ENCODE assay signal across 8 cellular contexts in the genomic region with DNA sequence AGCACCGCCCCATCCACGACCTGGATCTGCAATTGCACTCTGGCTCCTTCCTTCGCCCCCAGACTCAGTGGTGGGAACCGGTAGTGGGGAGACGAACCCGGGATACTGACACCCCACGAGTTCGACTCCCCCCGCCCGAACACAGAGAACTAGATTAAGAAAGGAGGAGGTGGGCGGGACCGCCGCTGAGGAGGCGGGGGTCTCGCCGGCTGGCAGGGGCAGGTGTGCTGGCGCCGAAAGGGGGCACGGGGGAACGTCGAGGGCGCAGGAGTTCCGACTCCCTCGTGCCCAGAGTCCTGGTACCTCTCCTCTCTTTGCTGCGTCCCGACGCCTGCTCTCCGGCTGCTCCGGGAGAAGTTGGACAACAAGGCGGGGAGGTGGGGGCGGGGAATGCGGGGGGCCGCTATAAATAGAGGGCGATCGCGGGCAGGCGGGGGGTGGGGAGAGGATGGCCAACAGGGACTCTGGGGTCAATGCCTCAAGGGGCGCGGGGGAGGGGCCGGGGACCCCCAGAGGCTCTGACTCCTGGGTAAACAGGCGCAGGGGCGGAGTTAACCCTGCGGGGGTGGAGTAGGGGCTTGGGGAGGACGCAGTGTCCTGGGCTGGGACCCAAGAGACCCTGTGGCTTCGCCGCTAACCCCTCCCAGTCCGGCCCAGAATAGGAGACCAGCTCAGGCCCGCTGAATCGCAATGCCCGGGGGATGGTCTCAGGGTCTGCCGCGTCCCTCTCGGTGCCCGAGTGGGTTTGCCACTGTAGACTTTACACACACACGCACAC. TPM values are rescaled to one million over a fixed set of nuclear protein-coding genes. Genes with fewer than 3 reads are reported as not detected.
A peak's percentile ranks its signal among the peaks of the same experiment; 100 is the strongest.
DNase-seq lines count a peak whose midpoint lies in the region; ATAC-seq and TF ChIP-seq lines count a peak whose summit lies in the region.

No MANE protein-coding gene starts in this region.

- WGBS in liver, result 4% methylated on average over 55 of the region's 55 CpGs
- WGBS in stomach, 5 donors, result 6 to 16% (median 10%) methylated on average over 42 to 55 of the region's 55 CpGs

- peak overlapping the region; percentile 60 for H3K4me3 ChIP-seq in choroid plexus epithelial cell (ENCODE audit: low read depth, low read length)
- peak overlapping the region; percentile 57 to 89 (median 82) for H3K4me3 ChIP-seq in liver (ENCODE audit: low read depth in 1 of 3, low read length in 3 of 3)
- H3K4me3 ChIP-seq in stomach, result peak overlapping the region; percentile 83 to 90 (median 86)

- H3K9me3 ChIP-seq in liver (ENCODE audit: control insufficient read depth in 4 of 4, low read length in 3 of 4) (no peaks in the 10 kb centered on the region), stomach (no peaks in the 10 kb centered on the region)

- H3K4me1 ChIP-seq in liver (ENCODE audit: control insufficient read depth in 4 of 4, insufficient read depth in 4 of 4, low read length in 3 of 4), result peaks cover 3 to 47% (median 35%) of the 10 kb centered on the region in 4 donors
- peaks cover 12 to 61% (median 39%) of the 10 kb centered on the region in 4 donors for H3K4me1 ChIP-seq in stomach

- TF ChIP-seq CTCF in choroid plexus epithelial cell (conservative IDR thresholded peaks at IDR 0.05; ENCODE audit: low read depth, low read length) (no peak), liver (IDR thresholded peaks at IDR 0.05; ENCODE audit: low read depth, low read length, missing input control) (no peak), stomach (IDR thresholded peaks at IDR 0.05) (no peak)

- intact Hi-C loops in stomach (cut with DNase I; ENCODE audit: low total_unique reads), result no loop called here

- no peak for TF ChIP-seq POLR2A in stomach (IDR thresholded peaks at IDR 0.05)

- peak overlapping the region; percentile 7 to 37 for H3K9ac ChIP-seq in liver (ENCODE audit: low read depth in 1 of 2, low read length in 2 of 2)

- H3K36me3 ChIP-seq in liver (ENCODE audit: control insufficient read depth in 4 of 4, insufficient read depth in 3 of 4, low read depth in 1 of 4, low read length in 3 of 4), result peaks cover 0 to 28% (median 14%) of the 10 kb centered on the region in 4 donors
- peaks cover 10 to 19% (median 17%) of the 10 kb centered on the region in 4 donors for H3K36me3 ChIP-seq in stomach

- no peak for TF ChIP-seq RAD21 in liver (IDR thresholded peaks at IDR 0.05)

- no peak for TF ChIP-seq EP300 in stomach (IDR thresholded peaks at IDR 0.05)

- ATAC-seq in HG03442 (IDR thresholded peaks at IDR 0.05; ENCODE audit: unreplicated experiment), result no peak
- no peak for ATAC-seq in GM21367 (IDR thresholded peaks at IDR 0.05; ENCODE audit: unreplicated experiment)
- no peak for ATAC-seq in HG03354 (IDR thresholded peaks at IDR 0.05; ENCODE audit: poor library complexity, severe bottlenecking, unreplicated experiment)

- H3K27ac ChIP-seq in liver (ENCODE audit: low read depth in 1 of 2, low read length in 2 of 2) (peak overlapping the region; percentile 87 to 88), stomach (peak overlapping the region; percentile 75 to 91 (median 86))

- H3K27me3 ChIP-seq in liver (ENCODE audit: control insufficient read depth in 4 of 4, insufficient read depth in 4 of 4, low read length in 3 of 4) (no peaks in the 10 kb centered on the region), stomach (peaks cover 0 to 14% (median 0%) of the 10 kb centered on the region in 3 donors)

- peak; percentile 19 for DNase-seq in activated CD8-positive, alpha-beta memory T cell treated with anti-CD3 and anti-CD28 coated beads, Interleukin-2, amount 50 U/mL, for 4 hours
- no peak for DNase-seq in activated CD8-positive, alpha-beta memory T cell treated with anti-CD3 and anti-CD28 coated beads, Interleukin-2, amount 50 U/mL, for 48 hours
- peak; percentile 21 for DNase-seq in choroid plexus epithelial cell (ENCODE audit: low read depth)
- peak; percentile 35 for DNase-seq in stomach

TF ChIP-seq in liver, 16 proteins besides CTCF, POLR2A, EP300 and RAD21:
- TF ChIP-seq FOXA1 (IDR thresholded peaks at IDR 0.05) (no peak), EGR1 (IDR thresholded peaks at IDR 0.05; ENCODE audit: low read depth in 2 of 2) (peak in 1 of 2 donors; percentile 40), RXRA (IDR thresholded peaks at IDR 0.05) (peak; percentile 39 to 69), SP1 (IDR thresholded peaks at IDR 0.05) (peak; percentile 57), NR2F2 (IDR thresholded peaks at IDR 0.05) (peak; percentile 92)

RNA-seq across cellular contexts. Expression of gene NDRG2, which starts 0.7 kb away (rescaled TPM):
- total RNA-seq in liver (100 to 1,000 TPM; 107 to 191 TPM), stomach (100 to 1,000 TPM in 3 of 5 donors, 10 to 100 TPM in 2; 61.3 to 418 (median 115) TPM)
- polyA plus RNA-seq in liver (100 to 1,000 TPM in 1 of 2 donors, 10 to 100 TPM in 1; 72.9 to 156 TPM), stomach (100 to 1,000 TPM in 1 of 3 donors, 10 to 100 TPM in 2; 92.1 to 194 (median 99.1) TPM)

RNA-seq across cellular contexts. Expression of gene TPPP2, which starts 4.5 kb away (rescaled TPM):
- total RNA-seq in liver (1 to 10 TPM; 1.6 to 5.9 TPM), stomach (not detected)
- polyA plus RNA-seq in liver (1 to 10 TPM; 1.5 to 1.6 TPM), stomach (under 1 TPM in 1 of 3 donors, not detected in 2; 0.62 TPM)

RNA-seq across cellular contexts. Expression of gene RNASE13, which starts 9.0 kb away (rescaled TPM):
- total RNA-seq in liver (under 1 TPM; 0.05 to 0.08 TPM), stomach (under 1 TPM in 1 of 5 donors, not detected in 4; 0.18 TPM)
- polyA plus RNA-seq in liver (not detected), stomach (not detected)

RNA-seq across cellular contexts. Expression of gene RNASE7, which starts 16.6 kb away (rescaled TPM):
- under 1 TPM in 1 of 2 donors, not detected in 1; 0.33 TPM for total RNA-seq in liver
- under 1 TPM; 0.11 to 0.12 TPM for polyA plus RNA-seq in liver
- 1 to 10 TPM in 1 of 5 donors, not detected in 4; 2.6 TPM for total RNA-seq in stomach
- polyA plus RNA-seq in stomach, result under 1 TPM in 1 of 3 donors, not detected in 2; 0.58 TPM

RNA-seq across cellular contexts. Expression of gene SLC39A2, which starts 26.5 kb away (rescaled TPM):
- total RNA-seq in liver (under 1 TPM in 1 of 2 donors, not detected in 1; 0.08 TPM), stomach (not detected)
- polyA plus RNA-seq in liver (under 1 TPM in 1 of 2 donors, not detected in 1; 0.05 TPM), stomach (1 to 10 TPM in 1 of 3 donors, not detected in 2; 3.8 TPM)
